22 cellular contexts compared by ENCODE assay signal in the genomic region with DNA sequence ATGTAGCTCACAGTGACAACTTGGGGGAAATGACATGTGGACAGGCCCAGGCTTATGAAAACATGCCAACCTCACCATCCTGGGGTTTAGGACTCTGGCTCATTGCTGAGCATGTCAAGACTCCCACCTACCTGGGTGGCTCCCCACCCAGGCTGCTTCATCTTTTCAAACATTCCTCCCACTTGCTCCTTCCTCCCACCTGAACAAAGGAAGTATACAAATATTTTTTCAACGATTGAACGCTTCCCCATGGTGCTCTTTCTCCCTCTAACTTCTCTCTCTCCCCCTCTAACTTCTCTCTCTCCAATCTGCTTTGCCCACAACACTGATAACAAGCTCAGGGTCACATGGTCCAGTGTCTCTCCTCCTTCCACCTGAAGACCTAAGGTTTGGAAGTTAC. TPM values are rescaled to one million over a fixed set of nuclear protein-coding genes. Genes with fewer than 3 reads are reported as not detected.
"Had no signal": no experiment of that assay in that cellular context is flagged by ENCODE, and none has a peak within 500 bp of the region (broad histone marks: within the 10 kb centered on the region; RNA-seq: fewer than 3 reads in every experiment).

No MANE protein-coding gene starts in this region.

- ATAC-seq: foreskin keratinocyte; gastroesophageal sphincter; heart left ventricle; left cardiac atrium; left lung; left ventricle myocardium superior; lower lobe of right lung; naive thymus-derived CD4-positive, alpha-beta T cell had no signal

- DNase-seq: dermis blood vessel endothelial cell; dorsolateral prefrontal cortex; effector CD4-positive, alpha-beta T cell; effector memory CD4-positive, alpha-beta T cell; foreskin keratinocyte; heart left ventricle; hypothalamus; immature natural killer cell; left cardiac atrium; left lung; left ventricle myocardium superior; lower lobe of right lung; mesenchymal stem cell; midbrain; naive thymus-derived CD4-positive, alpha-beta T cell had no signal

- H3K27ac Mint-ChIP-seq: immature natural killer cell; naive thymus-derived CD4-positive, alpha-beta T cell had no signal

- H3K4me2 ChIP-seq: hepatocyte had no signal

- H3K27me3 ChIP-seq: dorsolateral prefrontal cortex had no signal

- H3K36me3 ChIP-seq: esophagus muscularis mucosa, gastroesophageal sphincter, heart left ventricle, left lung, lower lobe of right lung had no signal

- H3K9me3 Mint-ChIP-seq: naive thymus-derived CD4-positive, alpha-beta T cell had no signal

- H3K4me3 ChIP-seq: coronary artery, dorsolateral prefrontal cortex, esophagus muscularis mucosa, gastroesophageal sphincter, heart left ventricle, hepatocyte, left lung, lower lobe of right lung had no signal

- H2AFZ ChIP-seq: hepatocyte had no signal

- H3K4me3 Mint-ChIP-seq: immature natural killer cell; naive thymus-derived CD4-positive, alpha-beta T cell had no signal

- H3K79me2 ChIP-seq: hepatocyte had no signal

- H3K27ac ChIP-seq: coronary artery, esophagus muscularis mucosa, foreskin keratinocyte, gastroesophageal sphincter, heart left ventricle, hepatocyte, left lung, lower lobe of right lung had no signal

- H3K9me3 ChIP-seq: esophagus muscularis mucosa, gastroesophageal sphincter, heart left ventricle, left lung, lower lobe of right lung had no signal

- H3K4me1 ChIP-seq: foreskin keratinocyte, heart left ventricle, lower lobe of right lung had no signal

- H3K36me3 Mint-ChIP-seq: immature natural killer cell; naive thymus-derived CD4-positive, alpha-beta T cell had no signal

RNA-seq across cellular contexts. Expression of a gene that starts 27.7 kb away (rescaled TPM):
- total RNA-seq: dermis blood vessel endothelial cell, endothelial cell of umbilical vein, foreskin keratinocyte, mononuclear cell had no signal

RNA-seq across cellular contexts. Expression of a gene that starts 34.8 kb away (rescaled TPM):
- total RNA-seq: endothelial cell of umbilical vein, lung microvascular endothelial cell had no signal
